ENCODE assay signal across 10 cellular contexts in the genomic region with DNA sequence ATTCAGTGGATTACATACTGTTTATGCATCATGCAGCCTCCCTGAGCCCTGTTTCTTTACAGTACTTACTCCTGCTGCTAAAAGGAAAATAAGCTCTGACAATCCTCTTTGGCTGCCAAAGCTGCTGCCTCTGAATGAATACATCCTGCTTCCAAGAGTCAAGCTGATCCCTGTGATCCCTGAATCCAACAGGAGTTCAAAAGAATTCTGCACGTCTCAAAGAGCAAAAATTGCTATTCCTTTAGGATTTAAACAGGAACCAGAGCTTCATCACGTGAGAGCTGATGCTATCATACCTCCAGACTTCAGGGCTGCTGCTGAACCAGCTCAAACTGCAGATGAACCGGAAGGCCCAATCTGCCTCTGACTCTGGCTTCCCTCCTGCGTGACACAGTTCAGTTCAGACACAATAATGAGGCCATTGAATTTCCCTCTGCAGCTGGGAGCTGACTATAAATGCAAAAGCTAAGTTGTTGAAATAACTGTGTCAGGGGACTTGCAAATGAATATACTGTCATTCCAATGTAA.
DNase-seq lines count a peak whose midpoint lies in the region; ATAC-seq and TF ChIP-seq lines count a peak whose summit lies in the region.
"Had no signal": no experiment of that assay in that cellular context is flagged by ENCODE, and none has a peak within 500 bp of the region (broad histone marks: within the 10 kb centered on the region; RNA-seq: fewer than 3 reads in every experiment).

No MANE protein-coding gene starts in this region.

- ATAC-seq in CD4-positive, alpha-beta T cell (ENCODE audit: poor library complexity) = no peak
- ATAC-seq in GM18867 (IDR thresholded peaks at IDR 0.05; ENCODE audit: unreplicated experiment) = no peak

- no peaks in the 10 kb centered on the region for H3K27me3 Mint-ChIP-seq in CD4-positive, alpha-beta T cell
- H3K27me3 Mint-ChIP-seq: dendritic cell treated with granulocyte-macrophage colony-stimulating factor and Interleukin-4, amounts not matched to agents 40 ng/mL and 50 ng/mL, for 4 days; memory B cell had no signal

- DNase-seq in NCI-H1417 (lab: John Stamatoyannopoulos, UW) (peak in 2 of 3 experiments; percentile 42 to 75), NCI-H1417 treated with DMSO at 0.1 percent for 48 hours (lab: John Stamatoyannopoulos, UW) (no peak), amygdala (lab: John Stamatoyannopoulos, UW) (peak in 54 of 56 donors; percentile 7 to 90 (median 64)), superior temporal gyrus (ENCODE audit: extremely low spot score) (peak; percentile 93), PC-9 (no peak)
- DNase-seq in CD4-positive, alpha-beta T cell = no peak

- CTCF ChIA-PET in CD4-positive, alpha-beta T cell (lab: Charles Lee) = no interaction called here
- CTCF ChIA-PET in PC-9 (lab: Charles Lee) = no interaction called here

- H3K36me3 Mint-ChIP-seq in CD4-positive, alpha-beta T cell (ENCODE audit: low read depth) = no peaks in the 10 kb centered on the region
- H3K36me3 Mint-ChIP-seq: memory B cell had no signal

- H3K36me3 ChIP-seq in iPS-20b (ENCODE audit: insufficient read depth, low read depth, low read length) = no peaks in the 10 kb centered on the region
- no peaks in the 10 kb centered on the region for H3K36me3 ChIP-seq in PC-9 (ENCODE audit: low read depth)

- peaks cover 6% of the 10 kb centered on the region for H3K9me3 Mint-ChIP-seq in CD4-positive, alpha-beta T cell
- H3K9me3 Mint-ChIP-seq: memory B cell had no signal

- H3F3A ChIP-seq in PC-9 (ENCODE audit: insufficient read depth, low read depth) = no peaks in the 10 kb centered on the region

- H3K4me2 ChIP-seq in PC-9 = no peak overlapping the region

- H3K27me3 ChIP-seq in iPS-20b (ENCODE audit: insufficient read depth, low read length) (no peaks in the 10 kb centered on the region), PC-9 (ENCODE audit: insufficient read depth, low read depth) (no peaks in the 10 kb centered on the region)
- H3K27me3 ChIP-seq in CD4-positive, alpha-beta T cell (ENCODE audit: control insufficient read depth, insufficient read depth, low read length) = no peaks in the 10 kb centered on the region

- no peaks in the 10 kb centered on the region for H3K9me2 ChIP-seq in PC-9 (ENCODE audit: insufficient read depth)

- POLR2A ChIA-PET in CD4-positive, alpha-beta T cell (lab: Charles Lee) = no interaction called here
- POLR2A ChIA-PET in PC-9 (lab: Charles Lee; ENCODE audit: unreplicated experiment) = no interaction called here

- H3K27ac Mint-ChIP-seq in CD4-positive, alpha-beta T cell = no peak overlapping the region
- H3K27ac Mint-ChIP-seq: dendritic cell treated with granulocyte-macrophage colony-stimulating factor and Interleukin-4, amounts not matched to agents 40 ng/mL and 50 ng/mL, for 4 days; memory B cell had no signal

- peaks cover 14% of the 10 kb centered on the region for H3K4me1 ChIP-seq in iPS-20b (ENCODE audit: insufficient read depth, low read length)
- H3K4me1 ChIP-seq in PC-9 (replicated peaks; ENCODE audit: insufficient read depth) = no peaks in the 10 kb centered on the region

- H3K9ac ChIP-seq in iPS-20b (ENCODE audit: low read depth, low read length) = peak overlapping the region; percentile 26; the same call in 1 of the 2 replicates

- no peaks in the 10 kb centered on the region for H3K4me1 Mint-ChIP-seq in CD4-positive, alpha-beta T cell (ENCODE audit: low read depth)
- H3K4me1 Mint-ChIP-seq: memory B cell had no signal

- BruUV-seq in PC-9 (replicated peaks; lab: Mats Ljungman, UMichigan) = no TSS peak

- no peaks in the 10 kb centered on the region for H3K9me3 ChIP-seq in iPS-20b (ENCODE audit: insufficient read depth, low read depth, low read length)
- H3K9me3 ChIP-seq in CD4-positive, alpha-beta T cell (ENCODE audit: control insufficient read depth, low read length) = no peaks in the 10 kb centered on the region
- no peaks in the 10 kb centered on the region for H3K9me3 ChIP-seq in PC-9 (ENCODE audit: insufficient read depth, low read depth)

- H3K79me2 ChIP-seq in PC-9 (ENCODE audit: low read depth) = no peaks in the 10 kb centered on the region

- H3K27ac ChIP-seq in iPS-20b (ENCODE audit: low read length) (no peak overlapping the region), PC-9 (no peak overlapping the region)
- H3K27ac ChIP-seq in CD4-positive, alpha-beta T cell (ENCODE audit: low read depth, low read length) = no peak overlapping the region

- TF ChIP-seq CTCF in CD4-positive, alpha-beta T cell (IDR thresholded peaks at IDR 0.05) = no peak
- no peak for TF ChIP-seq CTCF in PC-9 (conservative IDR thresholded peaks at IDR 0.05)

- intact Hi-C loops in CD4-positive, alpha-beta T cell (cut with DNase I, micrococcal nuclease) = no loop called here
- intact Hi-C loops in PC-9 (cut with micrococcal nuclease; ENCODE audit: unreplicated experiment) = no loop called here

- no peak overlapping the region for H3K4me3 Mint-ChIP-seq in CD4-positive, alpha-beta T cell
- H3K4me3 Mint-ChIP-seq: dendritic cell treated with granulocyte-macrophage colony-stimulating factor and Interleukin-4, amounts not matched to agents 40 ng/mL and 50 ng/mL, for 4 days; memory B cell had no signal

- H2AFZ ChIP-seq in PC-9 = no peak overlapping the region

- no peaks in the 10 kb centered on the region for H4K20me1 ChIP-seq in PC-9 (ENCODE audit: insufficient read depth)

- H3K4me3 ChIP-seq in iPS-20b (ENCODE audit: low read length) (no peak overlapping the region), PC-9 (no peak overlapping the region)

Comparison
In these comparisons a context has a peak if more than half of its experiments do, and no peak if none do; other contexts are left out.
1. DNase-seq: peak in NCI-H1417 (2 of 3), amygdala (54 of 56) and superior temporal gyrus (single experiment); none in NCI-H1417 treated with DMSO at 0.1 percent for 48 hours (single experiment), CD4-positive, alpha-beta T cell (0 of 10) and PC-9 (0 of 2).